Comparison of ENCODE assay signal across 9 cellular contexts in genomic region chrX:56812515-56813105, GRCh38.
DNase-seq lines count a peak whose midpoint lies in the region; ATAC-seq and TF ChIP-seq lines count a peak whose summit lies in the region.
"Had no signal": no experiment of that assay in that cellular context is flagged by ENCODE, and none has a peak within 500 bp of the region (broad histone marks: within the 10 kb centered on the region; RNA-seq: fewer than 3 reads in every experiment).

No MANE protein-coding gene starts in this region.

- TF ChIP-seq CTCF in DND-41 (IDR thresholded peaks at IDR 0.05; ENCODE audit: borderline replicate concordance, extremely low read depth, low read length, poor library complexity, severe bottlenecking) (no peak), neutrophil (IDR thresholded peaks at IDR 0.05) (no peak)

- peak overlapping the region; percentile 90 for H3K4me2 ChIP-seq in DND-41 (ENCODE audit: insufficient read depth, low read length)

- H3K9me3 Mint-ChIP-seq in activated naive CD8-positive, alpha-beta T cell treated with anti-CD3 and anti-CD28 coated beads, Interleukin-2, amount 50 U/mL, for 24 hours = no peaks in the 10 kb centered on the region

- H3K9me3 ChIP-seq in DND-41 (ENCODE audit: insufficient read depth, low read length, severe bottlenecking) (no peaks in the 10 kb centered on the region), neutrophil (no peaks in the 10 kb centered on the region)

- H3K4me3 Mint-ChIP-seq in activated naive CD8-positive, alpha-beta T cell treated with anti-CD3 and anti-CD28 coated beads, Interleukin-2, amount 50 U/mL, for 24 hours = peak overlapping the region; percentile 74

- H3K79me2 ChIP-seq in DND-41 (ENCODE audit: insufficient read depth, low read length) = peaks cover 41% of the 10 kb centered on the region

- H3K4me3 ChIP-seq in DND-41 (ENCODE audit: low read depth in 1 of 2, low read length in 2 of 2) (peak overlapping the region; percentile 29 to 65; a peak in 3 of 4 replicates), neutrophil (ENCODE audit: low read depth in 1 of 2, low read length in 1 of 2) (peak overlapping the region in 1 of 2 experiments; percentile 2)

- peak overlapping the region; percentile 62 for H2AFZ ChIP-seq in DND-41 (ENCODE audit: low read depth, low read length)

- peaks cover 19% of the 10 kb centered on the region for H3K36me3 Mint-ChIP-seq in activated naive CD8-positive, alpha-beta T cell treated with anti-CD3 and anti-CD28 coated beads, Interleukin-2, amount 50 U/mL, for 24 hours (ENCODE audit: low read depth)

- peaks cover 5% of the 10 kb centered on the region for H3K36me3 ChIP-seq in DND-41 (ENCODE audit: insufficient read depth, low read length)
- no peaks in the 10 kb centered on the region for H3K36me3 ChIP-seq in neutrophil

- peak overlapping the region; percentile 88 for H3K27ac ChIP-seq in DND-41 (ENCODE audit: low read length)
- peak overlapping the region; percentile 15 for H3K27ac ChIP-seq in neutrophil

- H4K20me1 ChIP-seq in DND-41 (ENCODE audit: insufficient read depth, low read length) = no peaks in the 10 kb centered on the region

- no peaks in the 10 kb centered on the region for H3K27me3 ChIP-seq in DND-41 (ENCODE audit: insufficient read depth, low read length, poor library complexity)
- H3K27me3 ChIP-seq in neutrophil = no peaks in the 10 kb centered on the region

- H3K27me3 Mint-ChIP-seq in activated naive CD8-positive, alpha-beta T cell treated with anti-CD3 and anti-CD28 coated beads, Interleukin-2, amount 50 U/mL, for 24 hours = no peaks in the 10 kb centered on the region

- DNase-seq in DND-41 = peak; percentile 70
- no peak for DNase-seq in activated naive CD8-positive, alpha-beta T cell treated with anti-CD3 and anti-CD28 coated beads, Interleukin-2, amount 50 U/mL, for 24 hours
- no peak for DNase-seq in SHP77 treated with DMSO at 0.1 percent for 48 hours (lab: John Stamatoyannopoulos, UW)
- no peak for DNase-seq in Kasumi-1 (lab: John Stamatoyannopoulos, UW)
- no peak for DNase-seq in dedifferentiated amniotic fluid mesenchymal stem cell (ENCODE audit: extremely low spot score)

- peaks cover 39% of the 10 kb centered on the region for H3K4me1 ChIP-seq in DND-41 (ENCODE audit: insufficient read depth, low read length)
- H3K4me1 ChIP-seq in neutrophil (ENCODE audit: control insufficient read depth in 1 of 2, insufficient read depth in 1 of 2, low read depth in 1 of 2, low read length in 1 of 2) = peaks cover 8 to 10% of the 10 kb centered on the region in 2 experiments

- peak; percentile 90 for ATAC-seq in DND-41 (ENCODE audit: insufficient read depth, low read depth)
- ATAC-seq in GM19468 (IDR thresholded peaks at IDR 0.05; ENCODE audit: extremely low read depth, unreplicated experiment) = peak; percentile 98
- ATAC-seq in HG03521 (IDR thresholded peaks at IDR 0.05; ENCODE audit: unreplicated experiment) = peak; percentile 84
- ATAC-seq in activated naive CD8-positive, alpha-beta T cell treated with anti-CD3 and anti-CD28 coated beads, Interleukin-2, amount 50 U/mL, for 24 hours = peak; percentile 81
- ATAC-seq: HCT116 had no signal

- H3K9ac ChIP-seq in DND-41 (ENCODE audit: low read depth, low read length) = peak overlapping the region; percentile 54

- peak overlapping the region; percentile 93 for H3K27ac Mint-ChIP-seq in activated naive CD8-positive, alpha-beta T cell treated with anti-CD3 and anti-CD28 coated beads, Interleukin-2, amount 50 U/mL, for 24 hours

- peaks cover 44% of the 10 kb centered on the region for H3K4me1 Mint-ChIP-seq in activated naive CD8-positive, alpha-beta T cell treated with anti-CD3 and anti-CD28 coated beads, Interleukin-2, amount 50 U/mL, for 24 hours
